27 cellular contexts compared by ENCODE assay signal in genomic region chr6:139427199-139427598, GRCh38.
"Had no signal": no experiment of that assay in that cellular context is flagged by ENCODE, and none has a peak within 500 bp of the region (broad histone marks: within the 10 kb centered on the region; RNA-seq: fewer than 3 reads in every experiment).

No MANE protein-coding gene starts in this region.

- ATAC-seq: left colon; left lung; lower lobe of right lung; naive thymus-derived CD8-positive, alpha-beta T cell; right lobe of liver; stimulated activated memory B cell treated with anti-CD40 and anti-IgM and Interleukin-4, amounts not matched to agents 10 μg/mL and 1 μg/mL and 100 μg/mL, for 72 hours; stimulated activated naive CD8-positive, alpha-beta T cell treated with anti-CD3 and anti-CD28 coated beads, Interleukin-15, amount 100 ng/mL, for 72 hours; upper lobe of right lung had no signal

- H3K4me1 ChIP-seq: lower lobe of right lung, right atrium auricular region, right lobe of liver, tibial artery, upper lobe of right lung had no signal

- FAIRE-seq: islet of Langerhans, kidney, pancreas, urothelium cell line had no signal

- H3K4me1 Mint-ChIP-seq: immature natural killer cell; naive thymus-derived CD8-positive, alpha-beta T cell; nephron; stimulated activated memory B cell treated with anti-CD40 and anti-IgM and Interleukin-4, amounts not matched to agents 10 μg/mL and 1 μg/mL and 100 μg/mL, for 72 hours; stimulated activated naive CD8-positive, alpha-beta T cell treated with anti-CD3 and anti-CD28 coated beads, Interleukin-15, amount 100 ng/mL, for 72 hours had no signal

- H3K4me3 ChIP-seq: left lung, lower lobe of right lung, pancreas, right atrium auricular region, right lobe of liver, smooth muscle cell, tibial artery, upper lobe of right lung had no signal

- H3K27ac ChIP-seq: left lung, lower lobe of right lung, pancreas, right atrium auricular region, right lobe of liver, tibial artery, upper lobe of right lung had no signal

- H3K27me3 Mint-ChIP-seq: stimulated activated memory B cell treated with anti-CD40 and anti-IgM and Interleukin-4, amounts not matched to agents 10 μg/mL and 1 μg/mL and 100 μg/mL, for 72 hours had no signal

- H3K36me3 Mint-ChIP-seq: immature natural killer cell had no signal

- DNase-seq: hypothalamus; immature natural killer cell; kidney; left colon; left lung; lower lobe of right lung; mammary epithelial cell; mesenchymal stem cell; naive thymus-derived CD8-positive, alpha-beta T cell; pancreas; right lobe of liver; stimulated activated CD4-positive, alpha-beta T cell treated with anti-CD3 and anti-CD28 coated beads, Interleukin-1b, Interleukin-23, amount 100 ng/mL, for 48 hours; stimulated activated CD4-positive, alpha-beta T cell treated with anti-CD3 and anti-CD28 coated beads, Interleukin-2, amount 100 ng/mL, for 48 hours; stimulated activated CD4-positive, alpha-beta T cell treated with anti-CD3 and anti-CD28 coated beads, Interleukin-4, amount 100 ng/mL, for 4 hours; stimulated activated CD8-positive, alpha-beta memory T cell treated with anti-CD3 and anti-CD28 coated beads, Interleukin-4, amount 100 ng/mL, for 48 hours; stimulated activated naive CD4-positive, alpha-beta T cell treated with Interleukin-2 at 50 U/mL for 16 hours; stimulated activated naive CD8-positive, alpha-beta T cell treated with anti-CD3 and anti-CD28 coated beads, Interleukin-15, amount 100 ng/mL, for 72 hours; substantia nigra; tibial artery; trophoblast cell; upper lobe of right lung had no signal

- H3K27me3 ChIP-seq: left lung, pancreas, right atrium auricular region, right lobe of liver, tibial artery, upper lobe of right lung had no signal

- H3K9me3 ChIP-seq: lower lobe of right lung, pancreas, right lobe of liver, tibial artery, upper lobe of right lung had no signal

- H3K27ac Mint-ChIP-seq: immature natural killer cell; naive thymus-derived CD8-positive, alpha-beta T cell; stimulated activated memory B cell treated with anti-CD40 and anti-IgM and Interleukin-4, amounts not matched to agents 10 μg/mL and 1 μg/mL and 100 μg/mL, for 72 hours had no signal

- H3K4me2 ChIP-seq: smooth muscle cell had no signal

- H3K36me3 ChIP-seq: left lung, lower lobe of right lung, pancreas, right atrium auricular region, right lobe of liver, tibial artery, upper lobe of right lung had no signal

- H3K9me3 Mint-ChIP-seq: immature natural killer cell, nephron had no signal

- H3K4me3 Mint-ChIP-seq: immature natural killer cell; naive thymus-derived CD8-positive, alpha-beta T cell; nephron; stimulated activated memory B cell treated with anti-CD40 and anti-IgM and Interleukin-4, amounts not matched to agents 10 μg/mL and 1 μg/mL and 100 μg/mL, for 72 hours; stimulated activated naive CD8-positive, alpha-beta T cell treated with anti-CD3 and anti-CD28 coated beads, Interleukin-15, amount 100 ng/mL, for 72 hours had no signal
